ENCODE assay signal across 10 cellular contexts in genomic region chr17:66493283-66494019, GRCh38.
DNase-seq lines count a peak whose midpoint lies in the region; ATAC-seq, FAIRE-seq and TF ChIP-seq lines count a peak whose summit lies in the region.
"Had no signal": no experiment of that assay in that cellular context is flagged by ENCODE, and none has a peak within 500 bp of the region (broad histone marks: within the 10 kb centered on the region; RNA-seq: fewer than 3 reads in every experiment).

No MANE protein-coding gene starts in this region.

- H2AFZ ChIP-seq in keratinocyte (ENCODE audit: control insufficient read depth, low read length), result no peak overlapping the region
- H2AFZ ChIP-seq in trophoblast cell (ENCODE audit: insufficient read depth, low read length, poor library complexity), result no peak overlapping the region

- H4K12ac ChIP-seq in trophoblast cell (ENCODE audit: low read depth, low read length), result no peak overlapping the region

- H4K91ac ChIP-seq in trophoblast cell (ENCODE audit: low read depth, low read length), result no peak overlapping the region

- H3K27ac ChIP-seq in CD4-positive, CD25-positive, alpha-beta regulatory T cell (ENCODE audit: insufficient read depth, low read length, poor library complexity, severe bottlenecking), result no peak overlapping the region
- peak overlapping the region; percentile 84 for H3K27ac ChIP-seq in HUES48 (ENCODE audit: low read depth, low read length)
- H3K27ac ChIP-seq in keratinocyte (ENCODE audit: control insufficient read depth, insufficient read depth, low read length), result peak overlapping the region; percentile 55
- no peak overlapping the region for H3K27ac ChIP-seq in trophoblast cell (ENCODE audit: low read depth, low read length)
- H3K27ac ChIP-seq: colonic mucosa had no signal

- H3K79me1 ChIP-seq in trophoblast cell (ENCODE audit: low read length), result no peaks in the 10 kb centered on the region

- no peaks in the 10 kb centered on the region for H3K27me3 ChIP-seq in CD4-positive, CD25-positive, alpha-beta regulatory T cell (ENCODE audit: control insufficient read depth, insufficient read depth, low read length)
- H3K27me3 ChIP-seq in HUES48 (ENCODE audit: control insufficient read depth, insufficient read depth, low read length) (no peaks in the 10 kb centered on the region), keratinocyte (ENCODE audit: control insufficient read depth, extremely low read depth, insufficient read depth, low read length) (no peaks in the 10 kb centered on the region), trophoblast cell (ENCODE audit: insufficient read depth, low read length) (no peaks in the 10 kb centered on the region)
- H3K27me3 ChIP-seq: colonic mucosa had no signal

- no peak overlapping the region for H4K8ac ChIP-seq in trophoblast cell (ENCODE audit: low read depth, low read length)

- no peak overlapping the region for H2BK120ac ChIP-seq in trophoblast cell (ENCODE audit: insufficient read depth, low read length, poor library complexity)

- H3K4me3 Mint-ChIP-seq in CD4-positive, CD25-positive, alpha-beta regulatory T cell, result peak overlapping the region in 2 of 4 donors; percentile 0 to 76
- peak overlapping the region; percentile 35 for H3K4me3 Mint-ChIP-seq in activated T-helper 17 cell treated with anti-CD3 and anti-CD28 coated beads, Interleukin-2, amount 50 U/mL, for 72 hours

- no peak overlapping the region for H3K18ac ChIP-seq in trophoblast cell (ENCODE audit: low read length)

- peak; percentile 5 for FAIRE-seq in keratinocyte (lab: Jason Lieb, UNC)

- no peaks in the 10 kb centered on the region for H3K9me3 ChIP-seq in CD4-positive, CD25-positive, alpha-beta regulatory T cell (ENCODE audit: control insufficient read depth in 2 of 2, low read length in 2 of 2)
- no peaks in the 10 kb centered on the region for H3K9me3 ChIP-seq in HUES48 (ENCODE audit: control insufficient read depth, insufficient read depth, low read length)
- no peaks in the 10 kb centered on the region for H3K9me3 ChIP-seq in keratinocyte (ENCODE audit: control insufficient read depth, low read depth, low read length)
- no peaks in the 10 kb centered on the region for H3K9me3 ChIP-seq in trophoblast cell (ENCODE audit: insufficient read depth, low read depth, low read length)
- H3K9me3 ChIP-seq: colonic mucosa had no signal

- peak overlapping the region in 2 of 3 donors; percentile 24 to 57 for H3K27ac Mint-ChIP-seq in CD4-positive, CD25-positive, alpha-beta regulatory T cell
- peak overlapping the region; percentile 56 for H3K27ac Mint-ChIP-seq in activated T-helper 17 cell treated with anti-CD3 and anti-CD28 coated beads, Interleukin-2, amount 50 U/mL, for 72 hours

- H3K4ac ChIP-seq in trophoblast cell (ENCODE audit: low read depth, low read length), result no peak overlapping the region

- H3K4me1 Mint-ChIP-seq in CD4-positive, CD25-positive, alpha-beta regulatory T cell, result peaks cover 5 to 68% (median 36%) of the 10 kb centered on the region in 4 donors
- peaks cover 37% of the 10 kb centered on the region for H3K4me1 Mint-ChIP-seq in activated T-helper 17 cell treated with anti-CD3 and anti-CD28 coated beads, Interleukin-2, amount 50 U/mL, for 72 hours

- H3K36me3 Mint-ChIP-seq in CD4-positive, CD25-positive, alpha-beta regulatory T cell, result peaks cover 31% of the 10 kb centered on the region
- H3K36me3 Mint-ChIP-seq in activated T-helper 17 cell treated with anti-CD3 and anti-CD28 coated beads, Interleukin-2, amount 50 U/mL, for 72 hours (ENCODE audit: low read depth), result peaks cover 41% of the 10 kb centered on the region

- no peak overlapping the region for H3K14ac ChIP-seq in trophoblast cell (ENCODE audit: low read length)

- H3K4me3 ChIP-seq in CD4-positive, CD25-positive, alpha-beta regulatory T cell (ENCODE audit: low read depth, low read length), result no peak overlapping the region
- H3K4me3 ChIP-seq in HUES48 (ENCODE audit: low read depth, low read length) (no peak overlapping the region; the same call in 1 of the 2 replicates), keratinocyte (ENCODE audit: control insufficient read depth in 2 of 3, extremely low read depth in 1 of 3, insufficient read depth in 2 of 3, low read depth in 1 of 3, low read length in 3 of 3) (no peak overlapping the region), trophoblast cell (ENCODE audit: low read depth, low read length) (no peak overlapping the region)
- H3K4me3 ChIP-seq: colonic mucosa had no signal

- no peak for ATAC-seq in CD4-positive, CD25-positive, alpha-beta regulatory T cell (ENCODE audit: low read depth in 2 of 2)
- peak; percentile 39 for ATAC-seq in activated T-helper 17 cell treated with anti-CD3 and anti-CD28 coated beads, Interleukin-2, amount 50 U/mL, for 72 hours (replicated peaks)
- ATAC-seq in HG03159 (IDR thresholded peaks at IDR 0.05; ENCODE audit: unreplicated experiment) (no peak), HG02884 (IDR thresholded peaks at IDR 0.05; ENCODE audit: unreplicated experiment) (no peak)

- no peaks in the 10 kb centered on the region for H4K20me1 ChIP-seq in keratinocyte (ENCODE audit: control insufficient read depth, extremely low read depth, insufficient read depth, low read length)

- no peak for TF ChIP-seq CTCF in keratinocyte (optimal IDR thresholded peaks at IDR 0.05 in 1 of 3, IDR thresholded peaks at IDR 0.05 in 1 of 3, conservative IDR thresholded peaks at IDR 0.05 in 1 of 3; ENCODE audit: extremely low read depth in 1 of 3, insufficient read depth in 2 of 3, low read length in 3 of 3)

- peaks cover 4% of the 10 kb centered on the region for H3K4me1 ChIP-seq in CD4-positive, CD25-positive, alpha-beta regulatory T cell (ENCODE audit: control insufficient read depth, insufficient read depth, low read length, poor library complexity, severe bottlenecking)
- H3K4me1 ChIP-seq in HUES48 (ENCODE audit: control insufficient read depth, insufficient read depth, low read length) (peaks cover 32% of the 10 kb centered on the region), keratinocyte (ENCODE audit: control insufficient read depth, extremely low read depth, insufficient read depth, low read length) (peaks cover 17% of the 10 kb centered on the region), trophoblast cell (ENCODE audit: control insufficient read depth in 1 of 2, insufficient read depth in 2 of 2, low read length in 2 of 2) (no peaks in the 10 kb centered on the region)
- H3K4me1 ChIP-seq: colonic mucosa had no signal

- no CpG with 5 or more reads among the region's 4 CpGs for WGBS in trophoblast cell (ENCODE audit: extremely low coverage, insufficient coverage, insufficient read length)

- H3K9ac ChIP-seq in HUES48 (ENCODE audit: low read depth, low read length) (no peak overlapping the region), keratinocyte (ENCODE audit: control insufficient read depth, extremely low read depth, insufficient read depth, low read length) (no peak overlapping the region), trophoblast cell (ENCODE audit: low read length) (no peak overlapping the region)

- peaks cover 3% of the 10 kb centered on the region for H3K9me1 ChIP-seq in keratinocyte (ENCODE audit: control insufficient read depth, extremely low read depth, insufficient read depth, low read length)

- H3K79me2 ChIP-seq in keratinocyte (ENCODE audit: control insufficient read depth, insufficient read depth, low read length) (no peaks in the 10 kb centered on the region), trophoblast cell (ENCODE audit: control insufficient read depth, insufficient read depth, low read length, poor library complexity) (no peaks in the 10 kb centered on the region)

- H3K4me2 ChIP-seq in keratinocyte (ENCODE audit: control insufficient read depth, extremely low read depth, insufficient read depth, low read depth, low read length) (peak overlapping the region; percentile 62), trophoblast cell (ENCODE audit: low read length) (no peak overlapping the region)

- no peak overlapping the region for H2BK12ac ChIP-seq in trophoblast cell (ENCODE audit: low read length)

- no peak overlapping the region for H3K23ac ChIP-seq in trophoblast cell (ENCODE audit: low read length)

- H3K9me3 Mint-ChIP-seq in CD4-positive, CD25-positive, alpha-beta regulatory T cell, result no peaks in the 10 kb centered on the region
- H3K9me3 Mint-ChIP-seq in activated T-helper 17 cell treated with anti-CD3 and anti-CD28 coated beads, Interleukin-2, amount 50 U/mL, for 72 hours, result no peaks in the 10 kb centered on the region

- no peak for DNase-seq in CD4-positive, CD25-positive, alpha-beta regulatory T cell
- DNase-seq in keratinocyte (ENCODE audit: low read depth, low spot score) (no peak), GOT3 (lab: John Stamatoyannopoulos, UW) (no peak), trophoblast cell (no peak)
- DNase-seq: activated CD4-positive, CD25-positive, alpha-beta regulatory T cell treated with anti-CD3 and anti-CD28 coated beads, Interleukin-2, amount 50 U/mL, for 72 hours; colonic mucosa had no signal

- dilution Hi-C loops in keratinocyte (cut with MboI; ENCODE audit: extremely low pct_ligation_motif_present, low sequenced_read_pairs), result no loop called here

- no peaks in the 10 kb centered on the region for H3K27me3 Mint-ChIP-seq in CD4-positive, CD25-positive, alpha-beta regulatory T cell
- no peaks in the 10 kb centered on the region for H3K27me3 Mint-ChIP-seq in activated T-helper 17 cell treated with anti-CD3 and anti-CD28 coated beads, Interleukin-2, amount 50 U/mL, for 72 hours

- no peak overlapping the region for H2AK5ac ChIP-seq in trophoblast cell (ENCODE audit: low read length)

- no peak overlapping the region for H2BK5ac ChIP-seq in trophoblast cell (ENCODE audit: low read depth, low read length, poor library complexity)

- H3K36me3 ChIP-seq in CD4-positive, CD25-positive, alpha-beta regulatory T cell (ENCODE audit: control insufficient read depth, insufficient read depth, low read length), result peaks cover 2% of the 10 kb centered on the region
- H3K36me3 ChIP-seq in HUES48 (ENCODE audit: control insufficient read depth, insufficient read depth, low read length) (no peaks in the 10 kb centered on the region), keratinocyte (ENCODE audit: control insufficient read depth in 2 of 2, extremely low read depth in 1 of 2, insufficient read depth in 2 of 2, low read length in 2 of 2) (no peaks in the 10 kb centered on the region), trophoblast cell (ENCODE audit: control insufficient read depth in 1 of 2, insufficient read depth in 2 of 2, low read length in 2 of 2) (no peaks in the 10 kb centered on the region)
- H3K36me3 ChIP-seq: colonic mucosa had no signal

Comparison
In these comparisons a context has a peak if more than half of its experiments do, and no peak if none do; other contexts are left out.
1. H3K27ac ChIP-seq: peak in HUES48 (single experiment) and keratinocyte (single experiment); none in CD4-positive, CD25-positive, alpha-beta regulatory T cell (single experiment) and trophoblast cell (single experiment).